Comparison of ENCODE assay signal across 9 cellular contexts in genomic region chr19:35549174-35549788, GRCh38. TPM values are rescaled to one million over a fixed set of nuclear protein-coding genes. Genes with fewer than 3 reads are reported as not detected.
DNase-seq lines count a peak whose midpoint lies in the region; ATAC-seq and TF ChIP-seq lines count a peak whose summit lies in the region.
"Had no signal": no experiment of that assay in that cellular context is flagged by ENCODE, and none has a peak within 500 bp of the region (broad histone marks: within the 10 kb centered on the region; RNA-seq: fewer than 3 reads in every experiment).

No MANE protein-coding gene starts in this region.

- peaks cover 13 to 37% (median 26%) of the 10 kb centered on the region in 4 donors for H3K4me1 ChIP-seq in stomach

- no peak for TF ChIP-seq POLR2A in stomach (IDR thresholded peaks at IDR 0.05)

- no peak overlapping the region for H3K27ac ChIP-seq in stomach
- H3K27ac ChIP-seq: skin epidermis had no signal

- 15 to 20% (median 18%) methylated on average over 6 of the region's 6 CpGs for WGBS in stomach, 5 donors

- H3K4me3 Mint-ChIP-seq in WTC11 = no peak overlapping the region
- no peak overlapping the region for H3K4me3 Mint-ChIP-seq in central memory CD8-positive, alpha-beta T cell

- ATAC-seq in WTC11 = peak; percentile 70
- ATAC-seq in central memory CD8-positive, alpha-beta T cell (replicated peaks; ENCODE audit: extremely low read depth, poor library complexity, severe bottlenecking) = no peak
- ATAC-seq in GM19397 (IDR thresholded peaks at IDR 0.05; ENCODE audit: unreplicated experiment) = no peak

- peak; percentile 77 for DNase-seq in AG20443 (ENCODE audit: low spot score)
- peak; percentile 69 for DNase-seq in GM19238 (ENCODE audit: insufficient read length, low spot score)
- peak; percentile 42 for DNase-seq in NCI-H226
- DNase-seq in WTC11 (ENCODE audit: low spot score) = peak; percentile 69
- peak in 1 of 2 donors; percentile 28 for DNase-seq in central memory CD8-positive, alpha-beta T cell (ENCODE audit: low spot score in 2 of 2)
- peak; percentile 73 to 82 for DNase-seq in lung microvascular endothelial cell (ENCODE audit: low read depth in 2 of 2)
- DNase-seq in stomach = peak; percentile 63

- H3K27me3 ChIP-seq in stomach = no peaks in the 10 kb centered on the region

- TF ChIP-seq EP300 in stomach (IDR thresholded peaks at IDR 0.05) = no peak

- TF ChIP-seq CTCF in WTC11 (IDR thresholded peaks at IDR 0.05) (peak; percentile 68), stomach (IDR thresholded peaks at IDR 0.05) (peak in 5 of 7 experiments; percentile 62 to 78 (median 66))

- H3K27me3 Mint-ChIP-seq in WTC11 (ENCODE audit: low read depth) = no peaks in the 10 kb centered on the region; the same call in 1 of the 2 replicates
- no peaks in the 10 kb centered on the region for H3K27me3 Mint-ChIP-seq in central memory CD8-positive, alpha-beta T cell

- H3K36me3 ChIP-seq in stomach = peaks cover 0 to 31% (median 22%) of the 10 kb centered on the region in 4 donors

- H3K4me1 Mint-ChIP-seq in WTC11 = peaks cover 18% of the 10 kb centered on the region
- H3K4me1 Mint-ChIP-seq in central memory CD8-positive, alpha-beta T cell = peaks cover 37% of the 10 kb centered on the region

- H3K9me3 ChIP-seq in stomach = no peaks in the 10 kb centered on the region

- H3K27ac Mint-ChIP-seq in WTC11 = peak overlapping the region; percentile 38
- H3K27ac Mint-ChIP-seq in central memory CD8-positive, alpha-beta T cell (ENCODE audit: low read depth) = peak overlapping the region; percentile 26

- H3K4me3 ChIP-seq in stomach = no peak overlapping the region
- H3K4me3 ChIP-seq: skin epidermis had no signal

- CTCF ChIA-PET in WTC11 (lab: Charles Lee) = interaction anchor here (0.6 to 2.2 kb wide), 18 partner anchors 9 to 153 kb away, joined by 3 to 29 read pairs (median 4); partner anchors contain the start of genes COX6B1, DMKN and HAUS5

- peaks cover 10% of the 10 kb centered on the region; the same call in 1 of the 2 replicates for H3K36me3 Mint-ChIP-seq in WTC11
- peaks cover 8% of the 10 kb centered on the region for H3K36me3 Mint-ChIP-seq in central memory CD8-positive, alpha-beta T cell (ENCODE audit: insufficient read depth)

- H3K9me3 Mint-ChIP-seq in WTC11 = no peaks in the 10 kb centered on the region
- H3K9me3 Mint-ChIP-seq in central memory CD8-positive, alpha-beta T cell = no peaks in the 10 kb centered on the region

- POLR2A ChIA-PET in WTC11 (lab: Charles Lee) = interaction anchor here (1.6 kb wide), 1 partner anchor 38 kb away, joined by 4 read pairs; no protein-coding TSS in a partner anchor

- intact Hi-C loops in stomach (cut with DNase I; ENCODE audit: low total_unique reads) = loop anchor here (10.0 kb wide), 1 partner anchor 166 kb away; the partner anchor contains the start of gene KMT2B

TF ChIP-seq in WTC11, 78 proteins besides CTCF, POLR2A, EP300 and RAD21 (continues in another document):
- TF ChIP-seq, protein P1, sequence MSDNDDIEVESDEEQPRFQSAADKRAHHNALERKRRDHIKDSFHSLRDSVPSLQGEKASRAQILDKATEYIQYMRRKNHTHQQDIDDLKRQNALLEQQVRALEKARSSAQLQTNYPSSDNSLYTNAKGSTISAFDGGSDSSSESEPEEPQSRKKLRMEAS (CRISPR knock-in tag; IDR thresholded peaks at IDR 0.05) = no peak
- TF ChIP-seq, protein P2, sequence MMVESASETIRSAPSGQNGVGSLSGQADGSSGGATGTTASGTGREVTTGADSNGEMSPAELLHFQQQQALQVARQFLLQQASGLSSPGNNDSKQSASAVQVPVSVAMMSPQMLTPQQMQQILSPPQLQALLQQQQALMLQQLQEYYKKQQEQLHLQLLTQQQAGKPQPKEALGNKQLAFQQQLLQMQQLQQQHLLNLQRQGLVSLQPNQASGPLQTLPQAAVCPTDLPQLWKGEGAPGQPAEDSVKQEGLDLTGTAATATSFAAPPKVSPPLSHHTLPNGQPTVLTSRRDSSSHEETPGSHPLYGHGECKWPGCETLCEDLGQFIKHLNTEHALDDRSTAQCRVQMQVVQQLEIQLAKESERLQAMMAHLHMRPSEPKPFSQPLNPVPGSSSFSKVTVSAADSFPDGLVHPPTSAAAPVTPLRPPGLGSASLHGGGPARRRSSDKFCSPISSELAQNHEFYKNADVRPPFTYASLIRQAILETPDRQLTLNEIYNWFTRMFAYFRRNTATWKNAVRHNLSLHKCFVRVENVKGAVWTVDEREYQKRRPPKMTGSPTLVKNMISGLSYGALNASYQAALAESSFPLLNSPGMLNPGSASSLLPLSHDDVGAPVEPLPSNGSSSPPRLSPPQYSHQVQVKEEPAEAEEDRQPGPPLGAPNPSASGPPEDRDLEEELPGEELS (CRISPR knock-in tag; IDR thresholded peaks at IDR 0.05) = no peak
- no peak for TF ChIP-seq MXD4 (CRISPR knock-in tag; IDR thresholded peaks at IDR 0.05; ENCODE audit: borderline replicate concordance)
- TF ChIP-seq CDX4 (CRISPR knock-in tag; IDR thresholded peaks at IDR 0.05; ENCODE audit: borderline replicate concordance) = no peak
- no peak for TF ChIP-seq IRF1 (CRISPR knock-in tag; IDR thresholded peaks at IDR 0.05)
- no peak for TF ChIP-seq ZNF121 (CRISPR knock-in tag; IDR thresholded peaks at IDR 0.05)
- no peak for TF ChIP-seq ZNF416 (CRISPR knock-in tag; IDR thresholded peaks at IDR 0.05)
- TF ChIP-seq CREM (CRISPR knock-in tag; IDR thresholded peaks at IDR 0.05) = no peak
- TF ChIP-seq MLX (CRISPR knock-in tag; IDR thresholded peaks at IDR 0.05) = no peak
- TF ChIP-seq, protein P3, sequence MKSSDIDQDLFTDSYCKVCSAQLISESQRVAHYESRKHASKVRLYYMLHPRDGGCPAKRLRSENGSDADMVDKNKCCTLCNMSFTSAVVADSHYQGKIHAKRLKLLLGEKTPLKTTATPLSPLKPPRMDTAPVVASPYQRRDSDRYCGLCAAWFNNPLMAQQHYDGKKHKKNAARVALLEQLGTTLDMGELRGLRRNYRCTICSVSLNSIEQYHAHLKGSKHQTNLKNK (CRISPR knock-in tag; IDR thresholded peaks at IDR 0.05) = no peak

RNA-seq across cellular contexts. Expression of gene TMEM147, which starts 3.9 kb away (rescaled TPM):
- total RNA-seq in WTC11 (2021) (132 to 135 TPM (median 132 TPM) in 3 replicates), lung microvascular endothelial cell (51.4 and 75.2 TPM in 2 replicates), stomach (100 to 1,000 TPM in 1 of 5 donors, 10 to 100 TPM in 3, 1 to 10 TPM in 1; 7.0 to 121 (median 57.6) TPM)
- polyA plus RNA-seq in stomach = 100 to 1,000 TPM in 1 of 3 donors, 10 to 100 TPM in 2; 63.4 to 131 (median 77.4) TPM

RNA-seq across cellular contexts. Expression of gene ATP4A, which starts 14.2 kb away (rescaled TPM):
- total RNA-seq in WTC11 (2021) (0.59 to 1.2 TPM (median 1.1 TPM) in 3 replicates), lung microvascular endothelial cell (not detected in 2 replicates), stomach (100 to 1,000 TPM in 4 of 5 donors, 1 to 10 TPM in 1; 9.8 to 890 (median 236) TPM)
- polyA plus RNA-seq in stomach = 100 to 1,000 TPM; 257 to 357 (median 345) TPM

RNA-seq across cellular contexts. Expression of gene GAPDHS, which starts 16.0 kb away (rescaled TPM):
- total RNA-seq in WTC11 (2021) = 0.20 to 0.30 TPM in 2 of 3 replicates, not detected in the other
- not detected in 2 replicates for total RNA-seq in lung microvascular endothelial cell
- total RNA-seq in stomach = not detected
- polyA plus RNA-seq in stomach = not detected

RNA-seq across cellular contexts. Expression of gene SBSN, which starts 21.2 kb away (rescaled TPM):
- total RNA-seq in WTC11 (2021) (0.15 to 0.39 TPM in 2 of 3 replicates, not detected in the other), lung microvascular endothelial cell (not detected in 2 replicates), stomach (not detected)
- 10 to 100 TPM in 1 of 3 donors, 1 to 10 TPM in 1, not detected in 1; 1.1 to 29.2 TPM for polyA plus RNA-seq in stomach

RNA-seq across cellular contexts. Expression of gene DMKN, which starts 35.8 kb away (rescaled TPM):
- 284 to 302 TPM (median 285 TPM) in 3 replicates for total RNA-seq in WTC11 (2021)
- not detected in 2 replicates for total RNA-seq in lung microvascular endothelial cell
- total RNA-seq in stomach = 10 to 100 TPM in 2 of 5 donors, 1 to 10 TPM in 2, not detected in 1; 4.9 to 36.9 (median 20.2) TPM
- 100 to 1,000 TPM in 1 of 3 donors, 10 to 100 TPM in 2; 76.7 to 139 (median 83.6) TPM for polyA plus RNA-seq in stomach
